In genomic region chr15:101489633-101490407, GRCh38 we compare ENCODE assay signal across 8 cellular contexts. TPM values are rescaled to one million over a fixed set of nuclear protein-coding genes. Genes with fewer than 3 reads are reported as not detected.
A peak's percentile ranks its signal among the peaks of the same experiment; 100 is the strongest.
DNase-seq lines count a peak whose midpoint lies in the region; ATAC-seq, FAIRE-seq and TF ChIP-seq lines count a peak whose summit lies in the region.

Gene PCSK6 (minus strand): TSS chr15:101489707. CDS start chr15:101489670, 37 bp downstream.

- H3K27me3 ChIP-seq in K562 (ENCODE audit: control insufficient read depth in 2 of 2, insufficient read depth in 2 of 2, low read length in 2 of 2), result no peaks in the 10 kb centered on the region; a peak in 1 of 5 replicates
- H3K27me3 ChIP-seq in suprapubic skin, result peaks cover 41% of the 10 kb centered on the region

- peak; percentile 34 for DNase-seq in activated naive CD4-positive, alpha-beta T cell treated with anti-CD3 and anti-CD28 coated beads, Interleukin-2, amount 10 ng/mL, durations not matched to agents 7 days and 5 days
- DNase-seq in activated naive CD4-positive, alpha-beta T cell (lab: John Stamatoyannopoulos, UW), result no peak
- DNase-seq in K562 (ENCODE audit: extremely low read depth in 1 of 4, low spot score in 3 of 4) (peak; percentile 49 to 75 (median 70)), left colon (peak in 1 of 2 donors; percentile 63), suprapubic skin (ENCODE audit: low spot score in 2 of 2) (no peak), NCI-H2107 treated with DMSO at 0.1 percent for 48 hours (lab: John Stamatoyannopoulos, UW; ENCODE audit: unreplicated experiment) (no peak), ACHN (no peak)

- 81% methylated on average over 19 of the region's 103 CpGs for WGBS in K562 (ENCODE audit: insufficient coverage, low coverage, missing lambda C conversion rate)
- WGBS in suprapubic skin, result 100% methylated on average over 2 of the region's 103 CpGs

- TF ChIP-seq POLR2A in K562 (conservative IDR thresholded peaks at IDR 0.05), result no peak
- no peak for TF ChIP-seq POLR2A in suprapubic skin (IDR thresholded peaks at IDR 0.05)

- H3K4me3 Mint-ChIP-seq in activated naive CD4-positive, alpha-beta T cell treated with anti-CD3 and anti-CD28 coated beads, Interleukin-2, amount 10 ng/mL, durations not matched to agents 7 days and 5 days, result peak within 1 kb of the TSS; percentile 41

- H2AFZ ChIP-seq in K562 (ENCODE audit: low read depth, low read length), result peak within 1 kb of the TSS; percentile 66; the same call in 1 of the 2 replicates

- H3K4me2 ChIP-seq in K562 (ENCODE audit: insufficient read depth, low read length), result peak within 1 kb of the TSS; percentile 61

- TF ChIP-seq RAD21 in K562 (CRISPR knock-in tag; conservative IDR thresholded peaks at IDR 0.05 in 1 of 2, IDR thresholded peaks at IDR 0.05 in 1 of 2), result no peak

- H3K36me3 Mint-ChIP-seq in activated naive CD4-positive, alpha-beta T cell treated with anti-CD3 and anti-CD28 coated beads, Interleukin-2, amount 10 ng/mL, durations not matched to agents 7 days and 5 days, result no peaks in the 10 kb centered on the region

- TSS peak; percentile 47 for BruUV-seq in K562 (replicated peaks; lab: Mats Ljungman, UMichigan)

- H3K4me1 Mint-ChIP-seq in activated naive CD4-positive, alpha-beta T cell treated with anti-CD3 and anti-CD28 coated beads, Interleukin-2, amount 10 ng/mL, durations not matched to agents 7 days and 5 days, result peaks cover 5% of the 10 kb centered on the region

- H3K9me3 ChIP-seq in K562 (replicated peaks; ENCODE audit: control insufficient read depth, insufficient read depth, low read depth, low read length) (0 out of 2 replicates have a peak, but pooled peaks cover 2% of the 10 kb centered on the region), suprapubic skin (no peaks in the 10 kb centered on the region)

- peak within 1 kb of the TSS; percentile 71 to 91 for H3K9ac ChIP-seq in K562 (ENCODE audit: insufficient read depth in 1 of 2, low read depth in 2 of 2, low read length in 2 of 2)

- TF ChIP-seq EP300 in K562 (IDR thresholded peaks at IDR 0.05; ENCODE audit: low read length) (no peak), suprapubic skin (IDR thresholded peaks at IDR 0.05) (no peak)

- H3K79me2 ChIP-seq in K562 (ENCODE audit: control insufficient read depth, insufficient read depth, low read length), result peaks cover 24% of the 10 kb centered on the region

- no peaks in the 10 kb centered on the region for H3K9me3 Mint-ChIP-seq in activated naive CD4-positive, alpha-beta T cell treated with anti-CD3 and anti-CD28 coated beads, Interleukin-2, amount 10 ng/mL, durations not matched to agents 7 days and 5 days

- ATAC-seq in K562 (peak; percentile 66), left colon (peak; percentile 77), GM18907 (IDR thresholded peaks at IDR 0.05; ENCODE audit: unreplicated experiment) (no peak)

- CTCF ChIA-PET in activated naive CD4-positive, alpha-beta T cell treated with anti-CD3 and anti-CD28 coated beads, Interleukin-2, amount 10 ng/mL, durations not matched to agents 7 days and 5 days (lab: Charles Lee), result no interaction called here
- CTCF ChIA-PET in K562 (lab: Yijun Ruan, JAX; ENCODE audit: low intra/inter-chr PET ratio), result interaction anchor here (0.7 kb wide), 1 partner anchor 968 kb away, joined by 3 read pairs; no protein-coding TSS in a partner anchor

- H3K4me3 ChIP-seq in K562, result peak within 1 kb of the TSS; percentile 47
- peak within 1 kb of the TSS; percentile 49 for H3K4me3 ChIP-seq in suprapubic skin

- H3K4me1 ChIP-seq in K562 (replicated peaks in 1 of 2; ENCODE audit: control insufficient read depth in 2 of 2, insufficient read depth in 2 of 2, low read length in 2 of 2), result peaks cover 2 to 18% of the 10 kb centered on the region in 2 experiments; a peak in 4 of 5 replicates
- H3K4me1 ChIP-seq in suprapubic skin, result peaks cover 12% of the 10 kb centered on the region

- intact Hi-C loops in K562 (cut with micrococcal nuclease), result loop anchor here (5.0 kb wide), 1 partner anchor 43 kb away; no protein-coding TSS in a partner anchor
- intact Hi-C loops in left colon (cut with DNase I, micrococcal nuclease), result no loop called here

- in situ Hi-C loops in K562 (cut with MboI), result loop anchor here (10.0 kb wide), 1 partner anchor 185 kb away; no protein-coding TSS in a partner anchor
- in situ Hi-C loops in ACHN (cut with HindIII; ENCODE audit: low pct_ligation_motif_present, low pct_unique_long_range_greater_than_20kb, low sequenced_read_pairs), result no loop called here

- no peaks in the 10 kb centered on the region for H3K9me1 ChIP-seq in K562 (ENCODE audit: control insufficient read depth, insufficient read depth, low read length)

- H3K27ac ChIP-seq in K562 (ENCODE audit: extremely low read depth, low read depth, low read length) (peak within 1 kb of the TSS; percentile 55; the same call in 2 of the 3 replicates), suprapubic skin (no peak within 1 kb of the TSS)

- POLR2A ChIA-PET in K562 (lab: Yijun Ruan, JAX), result no interaction called here

- H3K36me3 ChIP-seq in K562 (ENCODE audit: control insufficient read depth, insufficient read depth, low read length) (peaks cover 18% of the 10 kb centered on the region; the same call in 2 of the 3 replicates), suprapubic skin (no peaks in the 10 kb centered on the region)

- H3K27me3 Mint-ChIP-seq in activated naive CD4-positive, alpha-beta T cell treated with anti-CD3 and anti-CD28 coated beads, Interleukin-2, amount 10 ng/mL, durations not matched to agents 7 days and 5 days, result peaks cover 70% of the 10 kb centered on the region

- no peak within 1 kb of the TSS for H3K27ac Mint-ChIP-seq in activated naive CD4-positive, alpha-beta T cell treated with anti-CD3 and anti-CD28 coated beads, Interleukin-2, amount 10 ng/mL, durations not matched to agents 7 days and 5 days

- H4K20me1 ChIP-seq in K562 (replicated peaks; ENCODE audit: control insufficient read depth, insufficient read depth, low read length), result no peaks in the 10 kb centered on the region

- no peak for FAIRE-seq in K562 (lab: Jason Lieb, UNC)

- 0 out of 6 replicates have a peak, but pooled peaks of 1 of the 3 experiments have one; percentile 2 for TF ChIP-seq CTCF in K562 (IDR thresholded peaks at IDR 0.05 in 2 of 3, conservative IDR thresholded peaks at IDR 0.05 in 1 of 3; ENCODE audit: insufficient read depth in 2 of 3, low read depth in 1 of 3, low read length in 3 of 3)
- TF ChIP-seq CTCF in suprapubic skin (IDR thresholded peaks at IDR 0.05), result no peak

TF ChIP-seq in K562, 482 proteins besides CTCF, POLR2A, EP300 and RAD21 (continues in another document):
- no peak for TF ChIP-seq ZNF778 (CRISPR knock-in tag; IDR thresholded peaks at IDR 0.05)
- no peak for TF ChIP-seq RBM14 (IDR thresholded peaks at IDR 0.05; ENCODE audit: borderline replicate concordance, insufficient read depth, low read depth, low read length)
- TF ChIP-seq ZNF146 (CRISPR knock-in tag; IDR thresholded peaks at IDR 0.05; ENCODE audit: unreplicated experiment), result no peak
- peak; percentile 72 for TF ChIP-seq ZBTB33 (CRISPR knock-in tag; IDR thresholded peaks at IDR 0.05)
- peak; percentile 56; the same call in 1 of the 2 replicates for TF ChIP-seq ZFX (CRISPR knock-in tag; IDR thresholded peaks at IDR 0.05)
- TF ChIP-seq MAZ (CRISPR knock-in tag; conservative IDR thresholded peaks at IDR 0.05 in 1 of 2, IDR thresholded peaks at IDR 0.05 in 1 of 2), result no peak
- peak; percentile 19; the same call in 1 of the 2 replicates for TF ChIP-seq VEZF1 (CRISPR knock-in tag; IDR thresholded peaks at IDR 0.05)

RNA-seq across cellular contexts. Expression of gene PCSK6, which starts in this region (rescaled TPM):
- total RNA-seq in K562 (2011; cell fraction: chromatin; rRNA removed; ENCODE audit: low replicate concordance), result 94.9 and 139 TPM in 2 replicates
- 83.4 and 91.1 TPM in 2 replicates for total RNA-seq in K562 (2011; cell fraction: nucleolus; rRNA removed)
- total RNA-seq in K562 (2011; cell fraction: nucleoplasm; rRNA removed), result 86.1 and 94.3 TPM in 2 replicates
- total RNA-seq in K562 (2014; rRNA removed) (14.5 and 27.2 TPM in 2 replicates), K562 (2014; rRNA removed; fragmentation: Illumina TruSeq; extraction: Trizol) (13.7 and 14.4 TPM in 2 replicates), K562 (2015; rRNA removed; fragmentation: Illumina TruSeq; extraction: Trizol) (11.2 and 11.8 TPM in 2 replicates), K562 (2021) (17.6 and 18.3 TPM in 2 replicates), left colon (10 to 100 TPM; 36.4 to 66.2 TPM), suprapubic skin (10 to 100 TPM; 12.9 to 31.5 (median 23.7) TPM)
- polyA plus RNA-seq in K562 (2011; rRNA removed) (32.6 and 36.7 TPM in 2 replicates), K562 (2014; fragmentation: Illumina TruSeq; extraction: Trizol) (17.5 and 20.5 TPM in 2 replicates), K562 (2014; fragmentation: Nextera tagmentation; extraction: Ambion mirVana) (1 to 10 TPM; 2.2 to 3.4 TPM), K562 (2014; rRNA removed) (19.3 and 20.7 TPM in 2 replicates)
- 23.3 and 26.1 TPM in 2 replicates for polyA plus RNA-seq in K562 (2011; cell fraction: cytosol; rRNA removed)
- 87.3 and 101 TPM in 2 replicates for polyA plus RNA-seq in K562 (2011; cell fraction: nucleus; rRNA removed)
- polyA plus RNA-seq in K562 (2012), result 17.5 and 24.2 TPM in 2 replicates
- 24.8 and 36.1 TPM in 2 replicates for polyA minus RNA-seq in K562 (2011; rRNA and poly(A)+ RNA removed)
- polyA minus RNA-seq in K562 (2011; cell fraction: cytosol; rRNA and poly(A)+ RNA removed), result 30.4 and 31.4 TPM in 2 replicates
- polyA minus RNA-seq in K562 (2011; cell fraction: nucleus; rRNA and poly(A)+ RNA removed), result 33.4 and 41.8 TPM in 2 replicates

Comparison
In these comparisons a context has a peak if more than half of its experiments do, and no peak if none do; other contexts are left out.
1. DNase-seq: peak in activated naive CD4-positive, alpha-beta T cell treated with anti-CD3 and anti-CD28 coated beads, Interleukin-2, amount 10 ng/mL, durations not matched to agents 7 days and 5 days (single experiment) and K562 (4 of 4); none in activated naive CD4-positive, alpha-beta T cell (0 of 4), suprapubic skin (0 of 2), NCI-H2107 treated with DMSO at 0.1 percent for 48 hours (single experiment) and ACHN (single experiment).